Comparison of ENCODE assay signal across 8 cellular contexts in the genomic region with DNA sequence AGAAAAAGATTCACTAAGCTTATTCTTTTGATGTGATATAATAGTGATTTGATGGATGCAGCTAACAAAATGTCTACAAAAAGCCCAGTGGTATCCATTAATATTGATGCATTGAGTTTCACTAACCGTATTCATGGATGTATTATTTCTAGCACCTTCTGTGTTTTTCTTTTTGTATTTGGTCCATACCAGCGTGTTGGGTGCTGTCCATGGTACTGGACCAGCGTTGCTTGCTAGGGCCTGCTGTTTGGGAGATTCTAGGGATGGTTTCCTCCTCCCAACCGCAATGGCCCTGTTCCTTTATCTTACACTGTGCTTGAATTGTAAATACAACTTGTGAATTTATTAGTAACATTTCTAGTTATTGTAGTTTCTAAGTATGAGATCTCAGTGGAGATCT. TPM values are rescaled to one million over a fixed set of nuclear protein-coding genes. Genes with fewer than 3 reads are reported as not detected.
A peak's percentile ranks its signal among the peaks of the same experiment; 100 is the strongest.
DNase-seq lines count a peak whose midpoint lies in the region; ATAC-seq and TF ChIP-seq lines count a peak whose summit lies in the region.

No MANE protein-coding gene starts in this region.

- H3K36me3 ChIP-seq in MG63 = no peaks in the 10 kb centered on the region
- H3K36me3 ChIP-seq in effector memory CD4-positive, alpha-beta T cell (ENCODE audit: control insufficient read depth, insufficient read depth, low read length) = no peaks in the 10 kb centered on the region

- no peaks in the 10 kb centered on the region for H3K4me1 ChIP-seq in effector memory CD4-positive, alpha-beta T cell (ENCODE audit: control insufficient read depth, insufficient read depth, low read length, poor library complexity, severe bottlenecking)

- no peak overlapping the region for H3K27ac Mint-ChIP-seq in T-helper 17 cell

- no peak overlapping the region for H3K4me3 Mint-ChIP-seq in T-helper 17 cell

- no peaks in the 10 kb centered on the region for H3K9me3 ChIP-seq in MG63
- no peaks in the 10 kb centered on the region for H3K9me3 ChIP-seq in T-helper 17 cell (ENCODE audit: control insufficient read depth, low read length, poor library complexity, severe bottlenecking)
- no peaks in the 10 kb centered on the region for H3K9me3 ChIP-seq in effector memory CD4-positive, alpha-beta T cell (ENCODE audit: control insufficient read depth, low read length)

- H3K27ac ChIP-seq in effector memory CD4-positive, alpha-beta T cell (ENCODE audit: insufficient read depth, low read length, poor library complexity, severe bottlenecking) = no peak overlapping the region

- H3K27me3 ChIP-seq in MG63 = no peaks in the 10 kb centered on the region
- no peaks in the 10 kb centered on the region for H3K27me3 ChIP-seq in effector memory CD4-positive, alpha-beta T cell (replicated peaks; ENCODE audit: control insufficient read depth, insufficient read depth, low read length, poor library complexity, severe bottlenecking)

- DNase-seq in Daoy (ENCODE audit: low read depth) (peak; percentile 64), MG63 (peak; percentile 43), cardiac fibroblast (ENCODE audit: low read depth in 2 of 2) (peak; percentile 52 to 59), mucosa of gallbladder (ENCODE audit: low spot score) (peak; percentile 60), epidermal melanocyte (ENCODE audit: insufficient read length, low spot score) (no peak), T-helper 17 cell (no peak)
- DNase-seq in effector memory CD4-positive, alpha-beta T cell = no peak

- ATAC-seq in T-helper 17 cell = no peak
- ATAC-seq in GM18909 (IDR thresholded peaks at IDR 0.05; ENCODE audit: poor library complexity, unreplicated experiment) = no peak

- no peaks in the 10 kb centered on the region for H3K36me3 Mint-ChIP-seq in T-helper 17 cell (ENCODE audit: low read depth)

- no peak for TF ChIP-seq CTCF in cardiac fibroblast (IDR thresholded peaks at IDR 0.05; ENCODE audit: low read depth, low read length)

- H3K27me3 Mint-ChIP-seq in T-helper 17 cell = no peaks in the 10 kb centered on the region

- H3K4me3 ChIP-seq in MG63 (no peak overlapping the region), cardiac fibroblast (replicated peaks in 1 of 2; ENCODE audit: low read depth in 2 of 2, low read length in 2 of 2) (no peak overlapping the region)
- no peak overlapping the region for H3K4me3 ChIP-seq in effector memory CD4-positive, alpha-beta T cell (ENCODE audit: insufficient read depth, low read depth, low read length, poor library complexity, severe bottlenecking)

- no peaks in the 10 kb centered on the region for H3K4me1 Mint-ChIP-seq in T-helper 17 cell

RNA-seq across cellular contexts. Expression of a gene that starts 31.7 kb away (rescaled TPM):
- 3.4 and 5.9 TPM in 2 replicates for total RNA-seq in Daoy (2014; rRNA removed; shearing (Covaris generic))
- total RNA-seq in MG63 (2014; rRNA removed; shearing (Covaris generic); ENCODE audit: low replicate concordance) = 7.0 TPM in 1 of 2 replicates, not detected in the other
- 0.12 TPM for total RNA-seq in mucosa of gallbladder
- total RNA-seq in T-helper 17 cell = not detected

Comparison
In these comparisons a context has a peak if more than half of its experiments do, and no peak if none do; other contexts are left out.
1. DNase-seq: peak in Daoy (single experiment), MG63 (single experiment), cardiac fibroblast (2 of 2) and mucosa of gallbladder (single experiment); none in epidermal melanocyte (single experiment), T-helper 17 cell (0 of 3) and effector memory CD4-positive, alpha-beta T cell (0 of 3).